22 cellular contexts compared by ENCODE assay signal in genomic region chr6:121544691-121545090, GRCh38.
"Had no signal": no experiment of that assay in that cellular context is flagged by ENCODE, and none has a peak within 500 bp of the region (broad histone marks: within the 10 kb centered on the region; RNA-seq: fewer than 3 reads in every experiment).

No MANE protein-coding gene starts in this region.

- DNase-seq: activated CD4-positive, alpha-beta T cell treated with anti-CD3 and anti-CD28 coated beads, Interleukin-2, amount 50 U/mL, for 1 hour; activated CD8-positive, alpha-beta memory T cell treated with anti-CD3 and anti-CD28 coated beads, Interleukin-2, amount 50 U/mL, for 4 hours; activated effector memory CD4-positive, alpha-beta T cell treated with Interleukin-2 at 50 U/mL for 16 hours; activated naive CD4-positive, alpha-beta T cell treated with anti-CD3 and anti-CD28 coated beads, Interleukin-2, amount 50 U/mL, for 16 hours; activated T-cell treated with anti-CD3 and anti-CD28 coated beads, Interleukin-2, amount 50 U/mL, for 4 hours; aorta; dorsolateral prefrontal cortex; endodermal cell; erythroblast; heart right ventricle; kidney glomerular epithelial cell; mesendoderm; naive thymus-derived CD4-positive, alpha-beta T cell; right cardiac atrium; SK-N-SH; stimulated activated naive CD8-positive, alpha-beta T cell treated with anti-CD3 and anti-CD28 coated beads, Interleukin-15, Interleukin-2, amounts not matched to agents 100 U/mL and 50 U/mL, for 24 hours; T-cell; T1000; trophoblast cell had no signal

- H3K27me3 Mint-ChIP-seq: naive thymus-derived CD4-positive, alpha-beta T cell; progenitor cell of endocrine pancreas; T-cell had no signal

- H3K27ac ChIP-seq: dorsolateral prefrontal cortex, neural progenitor cell had no signal

- H3K4me3 Mint-ChIP-seq: activated T-cell treated with anti-CD3 and anti-CD28 coated beads, Interleukin-2, amount 50 U/mL, for 4 hours; endodermal cell; naive thymus-derived CD4-positive, alpha-beta T cell; neural progenitor cell; T-cell had no signal

- H3K27ac Mint-ChIP-seq: endodermal cell; naive thymus-derived CD4-positive, alpha-beta T cell; neural progenitor cell; progenitor cell of endocrine pancreas; T-cell had no signal

- H3K27me3 ChIP-seq: dorsolateral prefrontal cortex, heart right ventricle, neural progenitor cell had no signal

- H3K9me3 ChIP-seq: heart right ventricle, SK-N-SH had no signal

- H3K36me3 Mint-ChIP-seq: naive thymus-derived CD4-positive, alpha-beta T cell; neural progenitor cell; T-cell had no signal

- ATAC-seq: activated T-cell treated with anti-CD3 and anti-CD28 coated beads, Interleukin-2, amount 50 U/mL, for 4 hours; naive thymus-derived CD4-positive, alpha-beta T cell; right cardiac atrium; stimulated activated naive CD8-positive, alpha-beta T cell treated with anti-CD3 and anti-CD28 coated beads, Interleukin-15, Interleukin-2, amounts not matched to agents 100 U/mL and 50 U/mL, for 24 hours; T-cell had no signal

- H3K36me3 ChIP-seq: heart right ventricle, neural progenitor cell had no signal

- H3K9me3 Mint-ChIP-seq: activated T-cell treated with anti-CD3 and anti-CD28 coated beads, Interleukin-2, amount 50 U/mL, for 4 hours; endodermal cell; naive thymus-derived CD4-positive, alpha-beta T cell; neural progenitor cell; T-cell had no signal

- H3K4me1 ChIP-seq: heart right ventricle, neural progenitor cell had no signal

- H3K4me3 ChIP-seq: dorsolateral prefrontal cortex, heart right ventricle, neural progenitor cell, skin epidermis had no signal

- H3K4me1 Mint-ChIP-seq: endodermal cell; naive thymus-derived CD4-positive, alpha-beta T cell; neural progenitor cell; T-cell had no signal

- H3K9ac ChIP-seq: neural progenitor cell, SK-N-SH had no signal

- H3K4me2 ChIP-seq: neural progenitor cell had no signal

- H2AFZ ChIP-seq: neural progenitor cell had no signal
